In the genomic region with DNA sequence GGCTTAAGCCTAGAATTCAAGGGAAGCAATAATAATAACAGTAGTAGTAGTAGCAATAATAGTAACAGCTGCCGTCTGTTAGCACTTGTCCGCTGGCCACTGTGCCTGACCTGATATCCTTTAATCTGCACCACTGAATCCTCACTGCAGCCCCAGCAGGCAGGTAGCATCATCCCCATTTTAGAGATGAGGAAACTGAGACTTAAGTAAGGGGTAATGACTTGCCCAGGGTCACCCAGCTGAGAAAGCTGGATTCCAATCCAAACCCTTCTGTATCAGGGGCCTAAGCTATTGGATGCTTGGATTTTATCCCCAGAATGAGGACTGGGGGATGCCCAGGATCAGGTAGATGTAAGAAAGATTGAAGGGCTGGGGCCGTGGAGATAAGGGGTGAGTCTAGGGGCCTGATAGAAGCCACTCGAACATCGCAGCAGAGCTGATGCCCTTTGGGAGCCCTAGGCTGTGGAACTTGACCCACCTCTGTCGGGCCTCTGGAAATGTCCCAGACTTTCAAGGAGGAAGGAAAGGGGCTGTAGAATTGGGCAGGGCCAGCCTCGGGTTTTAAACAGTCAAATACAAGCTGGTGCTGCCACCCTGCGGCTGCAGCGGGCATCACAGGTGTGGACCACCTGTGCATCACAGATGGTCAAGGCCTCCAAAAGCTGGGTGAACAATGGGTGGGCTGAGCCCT, we compare ENCODE assay signal across 8 cellular contexts.
DNase-seq lines count a peak whose midpoint lies in the region; ATAC-seq and TF ChIP-seq lines count a peak whose summit lies in the region.

No MANE protein-coding gene starts in this region.

- H3K4me2 ChIP-seq in PC-3 (ENCODE audit: low read length): no peak overlapping the region

- in situ Hi-C loops in transverse colon (cut with MboI; ENCODE audit: low pct_ligation_motif_present in 1 of 4, low pct_unique_long_range_greater_than_20kb in 1 of 4, low sequenced_read_pairs in 3 of 4): loop anchor here (25.0 kb wide), 2 partner anchors 227 to 452 kb away; no protein-coding TSS in a partner anchor

- H3K27me3 ChIP-seq in PC-3 (ENCODE audit: low read length) (no peaks in the 10 kb centered on the region), neutrophil (peaks cover 35% of the 10 kb centered on the region), transverse colon (no peaks in the 10 kb centered on the region)

- TF ChIP-seq POLR2A in transverse colon (IDR thresholded peaks at IDR 0.05): no peak

- H3K9me3 Mint-ChIP-seq in CD14-positive monocyte: peaks cover 0 to 1% (median 0%) of the 10 kb centered on the region in 7 donors
- H3K9me3 Mint-ChIP-seq in activated T-cell treated with anti-CD3 and anti-CD28 coated beads, Interleukin-2, amount 50 U/mL, for 72 hours: no peaks in the 10 kb centered on the region

- no peaks in the 10 kb centered on the region for H3K9me3 ChIP-seq in PC-3 (ENCODE audit: low read length)
- no peaks in the 10 kb centered on the region for H3K9me3 ChIP-seq in neutrophil
- H3K9me3 ChIP-seq in transverse colon: no peaks in the 10 kb centered on the region

- ATAC-seq in PC-3: peak; percentile 76
- peak in 1 of 2 donors; percentile 38 for ATAC-seq in activated T-cell treated with anti-CD3 and anti-CD28 coated beads, Interleukin-2, amount 50 U/mL, for 72 hours (replicated peaks in 1 of 2)

- no peak overlapping the region for H3K4me3 ChIP-seq in HFF-Myc (replicated peaks; ENCODE audit: low read depth, low read length)
- no peak overlapping the region for H3K4me3 ChIP-seq in PC-3 (ENCODE audit: low read length)
- H3K4me3 ChIP-seq in neutrophil (ENCODE audit: low read depth in 1 of 2, low read length in 1 of 2): no peak overlapping the region
- no peak overlapping the region for H3K4me3 ChIP-seq in transverse colon

- H2AFZ ChIP-seq in PC-3 (ENCODE audit: low read length): no peak overlapping the region

- no peaks in the 10 kb centered on the region for H4K20me1 ChIP-seq in PC-3 (ENCODE audit: low read length)

- POLR2A ChIA-PET in PC-3 (lab: Charles Lee; ENCODE audit: unreplicated experiment): no interaction called here

- BruUV-seq in PC-3 (replicated peaks; lab: Mats Ljungman, UMichigan): no TSS peak

- no peaks in the 10 kb centered on the region for H3K36me3 ChIP-seq in PC-3 (ENCODE audit: low read depth, low read length)
- no peaks in the 10 kb centered on the region for H3K36me3 ChIP-seq in neutrophil
- no peaks in the 10 kb centered on the region for H3K36me3 ChIP-seq in transverse colon

- H3K9me2 ChIP-seq in PC-3 (replicated peaks; ENCODE audit: low read length): no peaks in the 10 kb centered on the region

- H3K36me3 Mint-ChIP-seq in CD14-positive monocyte: no peaks in the 10 kb centered on the region
- no peaks in the 10 kb centered on the region for H3K36me3 Mint-ChIP-seq in activated T-cell treated with anti-CD3 and anti-CD28 coated beads, Interleukin-2, amount 50 U/mL, for 72 hours (ENCODE audit: insufficient read depth in 2 of 2)

- TF ChIP-seq EP300 in transverse colon (IDR thresholded peaks at IDR 0.05; ENCODE audit: low read depth): no peak

- no peak overlapping the region for H3K4me3 Mint-ChIP-seq in CD14-positive monocyte
- H3K4me3 Mint-ChIP-seq in activated T-cell treated with anti-CD3 and anti-CD28 coated beads, Interleukin-2, amount 50 U/mL, for 72 hours: no peak overlapping the region

- TF ChIP-seq CTCF in CD14-positive monocyte (IDR thresholded peaks at IDR 0.05) (peak; percentile 91), HFF-Myc (IDR thresholded peaks at IDR 0.05; ENCODE audit: low read depth, low read length, missing control alignments) (peak; percentile 90), PC-3 (conservative IDR thresholded peaks at IDR 0.05; ENCODE audit: low read depth, low read length) (peak; percentile 96), neutrophil (IDR thresholded peaks at IDR 0.05) (peak; percentile 75), transverse colon (IDR thresholded peaks at IDR 0.05) (peak; percentile 78 to 87 (median 83))

- no peak overlapping the region for H3K9ac ChIP-seq in PC-3 (ENCODE audit: low read length)

- H3K27me3 Mint-ChIP-seq in CD14-positive monocyte (ENCODE audit: low read depth in 3 of 3): peaks cover 12 to 18% (median 14%) of the 10 kb centered on the region in 3 donors
- no peaks in the 10 kb centered on the region for H3K27me3 Mint-ChIP-seq in activated T-cell treated with anti-CD3 and anti-CD28 coated beads, Interleukin-2, amount 50 U/mL, for 72 hours (ENCODE audit: low read depth)

- H3K79me2 ChIP-seq in PC-3 (ENCODE audit: low read length): no peaks in the 10 kb centered on the region

- DNase-seq in CD14-positive monocyte (ENCODE audit: low spot score) (no peak), HFF-Myc (ENCODE audit: extremely low read depth, low read depth) (no peak), PC-3 (peak; percentile 78), fibroblast of peridontal ligament (ENCODE audit: extremely low read depth) (peak; percentile 47), transverse colon (peak; percentile 69), amniotic stem cell (lab: John Stamatoyannopoulos, UW) (no peak)
- peak; percentile 64 to 74 for DNase-seq in activated T-cell treated with anti-CD3 and anti-CD28 coated beads, Interleukin-2, amount 50 U/mL, for 72 hours

- CTCF ChIA-PET in PC-3 (lab: Charles Lee): interaction anchor here (0.6 to 1.7 kb wide), 7 partner anchors 166 to 902 kb away, joined by 3 to 13 read pairs (median 4); no protein-coding TSS in a partner anchor

- no peak overlapping the region for H3K27ac Mint-ChIP-seq in CD14-positive monocyte
- H3K27ac Mint-ChIP-seq in activated T-cell treated with anti-CD3 and anti-CD28 coated beads, Interleukin-2, amount 50 U/mL, for 72 hours: no peak overlapping the region

- H3K4me1 ChIP-seq in PC-3 (ENCODE audit: insufficient read depth, low read length) (no peaks in the 10 kb centered on the region), neutrophil (ENCODE audit: control insufficient read depth in 1 of 2, insufficient read depth in 1 of 2, low read depth in 1 of 2, low read length in 1 of 2) (peaks cover 4 to 12% of the 10 kb centered on the region in 2 experiments), transverse colon (peaks cover 0 to 4% (median 4%) of the 10 kb centered on the region in 4 donors)

- WGBS in transverse colon (ENCODE audit: low coverage in 1 of 2), 2 donors: 18 to 26% methylated on average over 3 to 9 of the region's 9 CpGs

- H3K4me1 Mint-ChIP-seq in CD14-positive monocyte: peaks cover 10% of the 10 kb centered on the region
- H3K4me1 Mint-ChIP-seq in activated T-cell treated with anti-CD3 and anti-CD28 coated beads, Interleukin-2, amount 50 U/mL, for 72 hours (ENCODE audit: low read depth): no peaks in the 10 kb centered on the region

- intact Hi-C loops in CD14-positive monocyte (cut with micrococcal nuclease): loop anchor here in 1 of 2 donors (5.0 kb wide), 1 partner anchor 227 kb away; no protein-coding TSS in a partner anchor
- intact Hi-C loops in PC-3 (cut with micrococcal nuclease): loop anchor here (1.0 to 2.0 kb wide), 4 partner anchors 166 to 282 kb away; no protein-coding TSS in a partner anchor
- intact Hi-C loops in transverse colon (cut with DNase I; ENCODE audit: low total_unique reads): no loop called here

- no peaks in the 10 kb centered on the region for H3F3A ChIP-seq in PC-3 (ENCODE audit: low read length, unreplicated experiment)

- H3K27ac ChIP-seq in PC-3 (ENCODE audit: low read length) (no peak overlapping the region), neutrophil (no peak overlapping the region), transverse colon (no peak overlapping the region)

Comparison
In these comparisons a context has a peak if more than half of its experiments do, and no peak if none do; other contexts are left out.
1. DNase-seq: peak in PC-3 (single experiment), activated T-cell treated with anti-CD3 and anti-CD28 coated beads, Interleukin-2, amount 50 U/mL, for 72 hours (2 of 2), fibroblast of peridontal ligament (single experiment) and transverse colon (single experiment); none in CD14-positive monocyte (single experiment), HFF-Myc (single experiment) and amniotic stem cell (single experiment).
2. Peak in every context shown above with its lines, with median percentiles within 50 percentile points of each other: CTCF ChIP-seq.